8 cellular contexts compared by ENCODE assay signal in genomic region chr5:127031147-127031862, GRCh38. TPM values are rescaled to one million over a fixed set of nuclear protein-coding genes. Genes with fewer than 3 reads are reported as not detected.
A peak's percentile ranks its signal among the peaks of the same experiment; 100 is the strongest.
DNase-seq lines count a peak whose midpoint lies in the region; ATAC-seq and TF ChIP-seq lines count a peak whose summit lies in the region.

No MANE protein-coding gene starts in this region.

- H3K4me3 ChIP-seq in AG04449 (ENCODE audit: low read depth, low read length) = peak overlapping the region; percentile 94
- peak overlapping the region; percentile 45 for H3K4me3 ChIP-seq in HL-60 (replicated peaks; ENCODE audit: insufficient read depth, low read length)
- peak overlapping the region; percentile 62 for H3K4me3 ChIP-seq in right cardiac atrium (ENCODE audit: low read length)
- peak overlapping the region; percentile 87 to 96 (median 95) for H3K4me3 ChIP-seq in skeletal muscle tissue (ENCODE audit: low read length in 3 of 3)

- H3K36me3 Mint-ChIP-seq in activated T-cell treated with anti-CD3 and anti-CD28 coated beads, Interleukin-2, amount 50 U/mL, for 72 hours (ENCODE audit: insufficient read depth in 2 of 2) = no peaks in the 10 kb centered on the region

- TF ChIP-seq CTCF in AG04449 (IDR thresholded peaks at IDR 0.05; ENCODE audit: insufficient read depth, low read length, missing control alignments) = no peak
- no peak for TF ChIP-seq CTCF in HL-60 (IDR thresholded peaks at IDR 0.05; ENCODE audit: insufficient read depth, low read length)

- POLR2A ChIA-PET in AG04449 (lab: Yijun Ruan, JAX) = no interaction called here

- no peaks in the 10 kb centered on the region for H3K4me1 ChIP-seq in right cardiac atrium (ENCODE audit: control insufficient read depth, insufficient read depth, low read length)
- peaks cover 13 to 29% (median 20%) of the 10 kb centered on the region in 3 donors for H3K4me1 ChIP-seq in skeletal muscle tissue (ENCODE audit: control insufficient read depth in 3 of 3, insufficient read depth in 3 of 3, low read length in 3 of 3)

- no peaks in the 10 kb centered on the region for H3K9me3 Mint-ChIP-seq in activated T-cell treated with anti-CD3 and anti-CD28 coated beads, Interleukin-2, amount 50 U/mL, for 72 hours

- DNase-seq in AG04449 (ENCODE audit: low read depth, low spot score) (no peak), HL-60 (ENCODE audit: low read depth in 1 of 2, low spot score in 1 of 2) (peak in 1 of 2 experiments; percentile 1), right cardiac atrium (peak in 2 of 3 donors; percentile 57 to 67), C1 segment of cervical spinal cord (lab: John Stamatoyannopoulos, UW) (no peak), inferior parietal cortex (ENCODE audit: extremely low spot score) (no peak)
- peak; percentile 50 to 52 for DNase-seq in activated T-cell treated with anti-CD3 and anti-CD28 coated beads, Interleukin-2, amount 50 U/mL, for 72 hours

- H3K9me3 ChIP-seq in right cardiac atrium (ENCODE audit: control insufficient read depth, low read length) = no peaks in the 10 kb centered on the region
- H3K9me3 ChIP-seq in skeletal muscle tissue (ENCODE audit: control insufficient read depth in 3 of 3, low read length in 3 of 3) = no peaks in the 10 kb centered on the region

- H3K36me3 ChIP-seq in skeletal muscle tissue (ENCODE audit: control insufficient read depth in 3 of 3, insufficient read depth in 3 of 3, low read length in 3 of 3) = no peaks in the 10 kb centered on the region

- H3K9ac ChIP-seq in skeletal muscle tissue (ENCODE audit: low read depth in 1 of 3, low read length in 3 of 3) = peak overlapping the region; percentile 66 to 98 (median 94)

- WGBS in right cardiac atrium = 20% methylated on average over 45 of the region's 45 CpGs

- CTCF ChIA-PET in AG04449 (lab: Yijun Ruan, JAX) = interaction anchor here (1.0 to 1.3 kb wide), 5 partner anchors 10 to 194 kb away, joined by 3 to 4 read pairs (median 3); no protein-coding TSS in a partner anchor

- peaks cover 23% of the 10 kb centered on the region for H3K4me1 Mint-ChIP-seq in activated T-cell treated with anti-CD3 and anti-CD28 coated beads, Interleukin-2, amount 50 U/mL, for 72 hours (ENCODE audit: low read depth)

- ATAC-seq in GM19324 (IDR thresholded peaks at IDR 0.05; ENCODE audit: low FRiP score, unreplicated experiment) (peak; percentile 22), right cardiac atrium (peak; percentile 3 to 20)
- ATAC-seq in activated T-cell treated with anti-CD3 and anti-CD28 coated beads, Interleukin-2, amount 50 U/mL, for 72 hours (replicated peaks in 1 of 2) = peak; percentile 15 to 25

- H3K27ac Mint-ChIP-seq in activated T-cell treated with anti-CD3 and anti-CD28 coated beads, Interleukin-2, amount 50 U/mL, for 72 hours = no peak overlapping the region

- H3K27me3 ChIP-seq in HL-60 (ENCODE audit: insufficient read depth, poor library complexity, severe bottlenecking) (no peaks in the 10 kb centered on the region), right cardiac atrium (ENCODE audit: control insufficient read depth, insufficient read depth) (no peaks in the 10 kb centered on the region), skeletal muscle tissue (ENCODE audit: control insufficient read depth in 3 of 3, insufficient read depth in 3 of 3, low read length in 3 of 3) (no peaks in the 10 kb centered on the region)

- H3K27me3 Mint-ChIP-seq in activated T-cell treated with anti-CD3 and anti-CD28 coated beads, Interleukin-2, amount 50 U/mL, for 72 hours (ENCODE audit: low read depth) = peaks cover 18% of the 10 kb centered on the region

- peak overlapping the region; percentile 74 for H3K27ac ChIP-seq in HL-60 (replicated peaks)
- H3K27ac ChIP-seq in right cardiac atrium (ENCODE audit: low read length) = peak overlapping the region; percentile 78
- peak overlapping the region; percentile 95 for H3K27ac ChIP-seq in skeletal muscle tissue (ENCODE audit: low read depth, low read length)

- intact Hi-C loops in right cardiac atrium (cut with DNase I) = loop anchor here in 2 of 4 donors (5.0 to 10.0 kb wide), 3 partner anchors 114 to 184 kb away; no protein-coding TSS in a partner anchor

- H3K4me3 Mint-ChIP-seq in activated T-cell treated with anti-CD3 and anti-CD28 coated beads, Interleukin-2, amount 50 U/mL, for 72 hours = peak overlapping the region; percentile 87 to 91

RNA-seq across cellular contexts. Expression of gene MARCHF3, which starts 0.9 kb away (rescaled TPM):
- 10 to 100 TPM in 1 of 2 donors, 1 to 10 TPM in 1; 9.3 to 12.4 TPM for total RNA-seq in activated T-cell treated with anti-CD3 and anti-CD28 coated beads, Interleukin-2, amount 50 U/mL, for 72 hours
- 10 to 100 TPM; 13.4 to 27.0 (median 16.7) TPM for total RNA-seq in right cardiac atrium
- 11.0 TPM for polyA plus RNA-seq in right cardiac atrium
- total RNA-seq in skeletal muscle tissue = 18.8 TPM

RNA-seq across cellular contexts. Expression of gene C5orf63, which starts 42.0 kb away (rescaled TPM):
- 10 to 100 TPM; 16.0 to 16.4 TPM for total RNA-seq in activated T-cell treated with anti-CD3 and anti-CD28 coated beads, Interleukin-2, amount 50 U/mL, for 72 hours
- 1 to 10 TPM; 6.6 to 8.9 (median 7.9) TPM for total RNA-seq in right cardiac atrium
- polyA plus RNA-seq in right cardiac atrium = 4.6 TPM
- 3.7 TPM for total RNA-seq in skeletal muscle tissue

Comparison
In these comparisons a context has a peak if more than half of its experiments do, and no peak if none do; other contexts are left out.
1. DNase-seq: peak in activated T-cell treated with anti-CD3 and anti-CD28 coated beads, Interleukin-2, amount 50 U/mL, for 72 hours (2 of 2) and right cardiac atrium (2 of 3); none in AG04449 (single experiment), C1 segment of cervical spinal cord (0 of 14) and inferior parietal cortex (single experiment).
2. H3K4me3 ChIP-seq: peak in every context shown above with its lines; median percentile 95 in skeletal muscle tissue; 94 in AG04449; 62 in right cardiac atrium; 45 in HL-60.
3. Peak in every context shown above with its lines, with median percentiles within 50 percentile points of each other: ATAC-seq and H3K27ac ChIP-seq.